Comparison of ENCODE assay signal across 15 cellular contexts in the genomic region with DNA sequence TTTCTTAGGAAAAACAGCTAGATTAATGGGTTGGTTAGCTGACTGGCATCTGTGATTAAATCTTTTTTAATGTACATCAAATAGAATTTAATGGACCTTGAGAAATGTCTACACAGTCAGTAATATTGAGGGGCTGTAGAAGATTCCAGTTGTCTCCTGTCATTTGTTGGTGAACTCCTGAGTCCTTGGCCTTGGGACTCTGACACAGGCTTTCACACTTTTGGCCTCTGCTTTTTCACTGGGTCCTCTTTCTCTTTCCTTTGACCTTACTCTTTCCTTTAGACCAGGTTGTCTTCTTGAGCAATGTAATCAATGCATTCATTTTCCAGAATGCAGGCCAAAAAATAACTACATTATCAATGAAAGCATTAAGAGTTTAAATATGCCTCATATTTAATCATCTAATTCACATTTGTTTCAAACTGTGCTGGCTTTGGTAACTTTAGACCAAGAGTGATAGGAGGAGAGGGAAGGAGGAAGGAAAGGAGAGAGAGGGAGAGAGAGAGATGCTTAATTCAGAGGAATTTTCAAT.
A peak's percentile ranks its signal among the peaks of the same experiment; 100 is the strongest.
DNase-seq lines count a peak whose midpoint lies in the region; TF ChIP-seq lines count a peak whose summit lies in the region.
"Had no signal": no experiment of that assay in that cellular context is flagged by ENCODE, and none has a peak within 500 bp of the region (broad histone marks: within the 10 kb centered on the region; RNA-seq: fewer than 3 reads in every experiment).

No MANE protein-coding gene starts in this region.

- H3K36me3 ChIP-seq in HUES6 (ENCODE audit: control insufficient read depth, insufficient read depth, low read length) (peaks cover 4% of the 10 kb centered on the region; the same call in 1 of the 2 replicates), Caco-2 (ENCODE audit: control insufficient read depth, insufficient read depth, low read length) (no peaks in the 10 kb centered on the region; the same call in 1 of the 2 replicates)
- H3K36me3 ChIP-seq: Peyer's patch had no signal

- intact Hi-C loops in dorsolateral prefrontal cortex (cut with DNase I), result loop anchor here in 1 of 2 donors (10.0 kb wide), 1 partner anchor 110 kb away; no protein-coding TSS in a partner anchor
- intact Hi-C loops in head of caudate nucleus (cut with DNase I), result no loop called here
- intact Hi-C loops in Caco-2 (cut with micrococcal nuclease; ENCODE audit: unreplicated experiment), result no loop called here

- H3K9me3 Mint-ChIP-seq in Caco-2 (ENCODE audit: unreplicated experiment), result peaks cover 2% of the 10 kb centered on the region

- DNase-seq in dorsolateral prefrontal cortex, result no peak
- peak; percentile 57 for DNase-seq in medulla oblongata (ENCODE audit: extremely low spot score)
- DNase-seq in substantia nigra (lab: John Stamatoyannopoulos, UW), result peak in 1 of 49 donors; percentile 23
- no peak for DNase-seq in head of caudate nucleus
- DNase-seq in Caco-2, result no peak
- no peak for DNase-seq in middle frontal gyrus (ENCODE audit: extremely low spot score, low spot score)
- DNase-seq: GF-D8, GM23248, NCI-H1048, NCI-H1436 treated with DMSO at 0.1 percent for 48 hours, NCI-H2029 treated with DMSO at 0.1 percent for 48 hours, NCI-H510A treated with DMSO at 0.1 percent for 48 hours, Peyer's patch had no signal

- H3K36me3 Mint-ChIP-seq in Caco-2 (ENCODE audit: insufficient read depth, unreplicated experiment), result no peaks in the 10 kb centered on the region

- TF ChIP-seq CTCF in dorsolateral prefrontal cortex (IDR thresholded peaks at IDR 0.05 in 54 of 56, conservative IDR thresholded peaks at IDR 0.05 in 2 of 56; ENCODE audit: low read depth in 1 of 56, partially characterized antibody in 56 of 56) (no peak), Caco-2 (IDR thresholded peaks at IDR 0.05; ENCODE audit: insufficient read depth in 1 of 2, low read depth in 1 of 2, low read length in 1 of 2, severe bottlenecking in 1 of 2, unreplicated experiment in 1 of 2) (no peak)

- H3K27ac ChIP-seq in HUES6 (ENCODE audit: low read depth, low read length) (peak overlapping the region; percentile 60), dorsolateral prefrontal cortex (peak overlapping the region; percentile 77 to 98 (median 94)), substantia nigra (ENCODE audit: low read depth, low read length, poor library complexity, severe bottlenecking) (peak overlapping the region; percentile 92)
- H3K27ac ChIP-seq: C4-2B, GM23248, Peyer's patch had no signal

- CTCF ChIA-PET in Caco-2 (lab: Charles Lee), result no interaction called here

- H3K4me3 Mint-ChIP-seq in Caco-2 (ENCODE audit: unreplicated experiment), result no peak overlapping the region

- POLR2A ChIA-PET in Caco-2 (lab: Charles Lee), result no interaction called here

- H3K27ac Mint-ChIP-seq in Caco-2 (ENCODE audit: unreplicated experiment), result no peak overlapping the region

- H3K4me1 ChIP-seq in HUES6 (ENCODE audit: control insufficient read depth, insufficient read depth, low read length), result peaks cover 59% of the 10 kb centered on the region
- H3K4me1 ChIP-seq in Caco-2, result 0 out of 2 replicates have a peak, but pooled peaks cover 3% of the 10 kb centered on the region
- H3K4me1 ChIP-seq: Peyer's patch had no signal

- peak overlapping the region; percentile 0 for H3K9ac ChIP-seq in HUES6 (ENCODE audit: low read length)
- H3K9ac ChIP-seq: GM23248 had no signal

- H3K4me3 ChIP-seq in HUES6 (ENCODE audit: low read depth, low read length) (no peak overlapping the region), dorsolateral prefrontal cortex (no peak overlapping the region), Caco-2 (ENCODE audit: low read depth, low read length) (no peak overlapping the region)
- H3K4me3 ChIP-seq: GM23248, Peyer's patch had no signal

- H3K4me1 Mint-ChIP-seq in Caco-2 (ENCODE audit: low read depth, unreplicated experiment), result no peaks in the 10 kb centered on the region

- H3K27me3 Mint-ChIP-seq in Caco-2 (ENCODE audit: insufficient read depth, unreplicated experiment), result no peaks in the 10 kb centered on the region

- no peaks in the 10 kb centered on the region for H3K27me3 ChIP-seq in HUES6 (ENCODE audit: control insufficient read depth, insufficient read depth, low read length)
- no peaks in the 10 kb centered on the region for H3K27me3 ChIP-seq in dorsolateral prefrontal cortex
- H3K27me3 ChIP-seq in Caco-2 (replicated peaks; ENCODE audit: control insufficient read depth, insufficient read depth, low read length), result no peaks in the 10 kb centered on the region
- H3K27me3 ChIP-seq: Peyer's patch had no signal

- H3K9me3 ChIP-seq in HUES6 (ENCODE audit: control insufficient read depth, insufficient read depth, low read depth, low read length) (peaks cover 8% of the 10 kb centered on the region), Caco-2 (0 out of 2 replicates have a peak, but pooled peaks cover 5% of the 10 kb centered on the region)

- BruUV-seq in Caco-2 (replicated peaks; lab: Mats Ljungman, UMichigan), result no TSS peak
